Comparison of ENCODE assay signal across 20 cellular contexts in the genomic region with DNA sequence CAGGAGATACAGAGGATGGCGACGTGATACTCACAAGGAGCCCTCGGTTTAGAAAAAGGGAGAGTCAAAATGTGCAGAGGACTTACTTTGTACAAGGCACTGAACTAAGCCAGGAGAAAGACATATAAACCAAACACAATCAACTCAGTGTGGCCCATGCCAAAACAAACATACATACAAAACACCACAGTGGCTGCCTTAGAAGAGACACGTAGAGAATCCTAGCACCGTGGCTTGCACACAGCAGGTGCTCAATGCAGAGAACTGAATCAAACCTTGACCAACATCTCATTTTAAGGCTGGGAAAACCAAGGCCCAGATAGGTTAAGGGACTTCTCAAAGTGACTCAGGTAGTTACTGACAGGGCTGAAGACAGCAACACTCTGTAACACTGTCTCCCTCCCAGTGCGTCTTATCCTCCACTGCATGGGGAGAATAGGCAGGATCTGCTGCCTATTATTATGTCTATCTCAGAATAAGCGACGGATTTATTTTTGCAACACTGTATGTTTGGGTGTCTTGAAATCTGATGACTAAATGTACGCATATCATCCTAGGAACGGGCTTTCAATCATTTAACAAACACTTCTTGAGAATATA. TPM values are rescaled to one million over a fixed set of nuclear protein-coding genes. Genes with fewer than 3 reads are reported as not detected.
DNase-seq lines count a peak whose midpoint lies in the region; ATAC-seq and TF ChIP-seq lines count a peak whose summit lies in the region.
"Had no signal": no experiment of that assay in that cellular context is flagged by ENCODE, and none has a peak within 500 bp of the region (broad histone marks: within the 10 kb centered on the region; RNA-seq: fewer than 3 reads in every experiment).

No MANE protein-coding gene starts in this region.

- H3K9me3 ChIP-seq in HEK293 (ENCODE audit: control insufficient read depth, insufficient read depth, low read depth, low read length) (no peaks in the 10 kb centered on the region), left ventricle myocardium inferior (replicated peaks) (peaks cover 10% of the 10 kb centered on the region), sigmoid colon (no peaks in the 10 kb centered on the region), colonic mucosa (no peaks in the 10 kb centered on the region)
- H3K9me3 ChIP-seq: ovary, suprapubic skin had no signal

- H3K36me3 ChIP-seq in HEK293 (ENCODE audit: control insufficient read depth in 2 of 2, insufficient read depth in 1 of 2, low read length in 2 of 2) (no peaks in the 10 kb centered on the region), left ventricle myocardium inferior (peaks cover 8% of the 10 kb centered on the region), sigmoid colon (no peaks in the 10 kb centered on the region), colonic mucosa (no peaks in the 10 kb centered on the region)
- H3K36me3 ChIP-seq: ovary, suprapubic skin had no signal

- intact Hi-C loops in left ventricle myocardium inferior (cut with micrococcal nuclease), result loop anchor here (10.0 kb wide), 2 partner anchors 75 to 115 kb away; no protein-coding TSS in a partner anchor
- intact Hi-C loops in sigmoid colon (cut with DNase I), result no loop called here
- intact Hi-C loops in colonic mucosa (cut with DNase I), result no loop called here

- H3K36me3 Mint-ChIP-seq in activated CD4-positive, alpha-beta memory T cell treated with anti-CD3 and anti-CD28 coated beads, Interleukin-2, amount 10 ng/mL, durations not matched to agents 7 days and 5 days (ENCODE audit: low read depth), result no peaks in the 10 kb centered on the region

- WGBS in sigmoid colon, 2 donors, result 33 to 70% methylated on average over 10 of the region's 10 CpGs

- TF ChIP-seq POLR2A in sigmoid colon (IDR thresholded peaks at IDR 0.05), result no peak

- POLR2A ChIA-PET in HEK293 (lab: Yijun Ruan, JAX), result no interaction called here
- POLR2A ChIA-PET in activated CD4-positive, alpha-beta memory T cell treated with anti-CD3 and anti-CD28 coated beads, Interleukin-2, amount 10 ng/mL, durations not matched to agents 7 days and 5 days (lab: Charles Lee), result no interaction called here

- DNase-seq in left ventricle myocardium inferior (no peak), sigmoid colon (no peak), colonic mucosa (no peak)
- DNase-seq in activated CD4-positive, alpha-beta memory T cell treated with anti-CD3 and anti-CD28 coated beads, Interleukin-2, amount 10 ng/mL, durations not matched to agents 7 days and 5 days, result no peak
- DNase-seq: activated CD8-positive, alpha-beta T cell treated with anti-CD3 and anti-CD28 coated beads for 36 hours; activated naive CD4-positive, alpha-beta T cell treated with anti-CD3 and anti-CD28 coated beads, Interleukin-2, amount 50 U/mL, for 16 hours; activated T-cell treated with anti-CD3 and anti-CD28 coated beads, Interleukin-2, amount 50 U/mL, for 48 hours; Calu3; left cardiac atrium; naive B cell; NCI-H1436 treated with DMSO at 0.1 percent for 48 hours; ovary; stimulated activated CD4-positive, alpha-beta T cell treated with anti-CD3 and anti-CD28 coated beads, Interleukin-4, amount 100 ng/mL, for 4 hours; T-helper 1 cell had no signal

- no peak overlapping the region; the same call in 1 of the 2 replicates for H3K27ac ChIP-seq in HEK293 (ENCODE audit: extremely low read depth, low read depth, low read length)
- H3K27ac ChIP-seq in VCaP, result peak overlapping the region; percentile 62
- peak overlapping the region; percentile 92 for H3K27ac ChIP-seq in left ventricle myocardium inferior (replicated peaks)
- H3K27ac ChIP-seq in sigmoid colon, result peak overlapping the region; percentile 93 to 98 (median 96)
- H3K27ac ChIP-seq in colonic mucosa, result no peak overlapping the region
- H3K27ac ChIP-seq: epithelial cell of prostate, ovary, suprapubic skin had no signal

- TF ChIP-seq CTCF in HEK293 (tag by site-specific recombination; IDR thresholded peaks at IDR 0.05), result no peak
- TF ChIP-seq CTCF in VCaP (conservative IDR thresholded peaks at IDR 0.05), result no peak
- TF ChIP-seq CTCF in left ventricle myocardium inferior (IDR thresholded peaks at IDR 0.05; ENCODE audit: borderline replicate concordance), result no peak
- no peak for TF ChIP-seq CTCF in sigmoid colon (IDR thresholded peaks at IDR 0.05)
- TF ChIP-seq CTCF in colonic mucosa (IDR thresholded peaks at IDR 0.05), result no peak

- no peaks in the 10 kb centered on the region for H3K9me3 Mint-ChIP-seq in activated CD4-positive, alpha-beta memory T cell treated with anti-CD3 and anti-CD28 coated beads, Interleukin-2, amount 10 ng/mL, durations not matched to agents 7 days and 5 days
- H3K9me3 Mint-ChIP-seq: activated CD8-positive, alpha-beta T cell treated with anti-CD3 and anti-CD28 coated beads for 36 hours had no signal

- CTCF ChIA-PET in HEK293 (lab: Yijun Ruan, JAX), result interaction anchor here (0.8 kb wide), 1 partner anchor 9 kb away, joined by 3 read pairs; no protein-coding TSS in a partner anchor
- CTCF ChIA-PET in activated CD4-positive, alpha-beta memory T cell treated with anti-CD3 and anti-CD28 coated beads, Interleukin-2, amount 10 ng/mL, durations not matched to agents 7 days and 5 days (lab: Charles Lee), result no interaction called here

- ATAC-seq in GM21447 (IDR thresholded peaks at IDR 0.05; ENCODE audit: unreplicated experiment), result no peak
- ATAC-seq: activated CD8-positive, alpha-beta T cell treated with anti-CD3 and anti-CD28 coated beads for 36 hours had no signal

- H3K27me3 Mint-ChIP-seq in activated CD4-positive, alpha-beta memory T cell treated with anti-CD3 and anti-CD28 coated beads, Interleukin-2, amount 10 ng/mL, durations not matched to agents 7 days and 5 days, result peaks cover 7% of the 10 kb centered on the region

- H3K4me1 Mint-ChIP-seq in activated CD4-positive, alpha-beta memory T cell treated with anti-CD3 and anti-CD28 coated beads, Interleukin-2, amount 10 ng/mL, durations not matched to agents 7 days and 5 days, result no peaks in the 10 kb centered on the region
- H3K4me1 Mint-ChIP-seq: naive B cell had no signal

- H3K9ac ChIP-seq in colonic mucosa (ENCODE audit: low read depth in 2 of 2, low read length in 2 of 2), result peak overlapping the region in 1 of 2 donors; percentile 29

- no peak overlapping the region for H3K27ac Mint-ChIP-seq in activated CD4-positive, alpha-beta memory T cell treated with anti-CD3 and anti-CD28 coated beads, Interleukin-2, amount 10 ng/mL, durations not matched to agents 7 days and 5 days
- H3K27ac Mint-ChIP-seq: activated CD8-positive, alpha-beta T cell treated with anti-CD3 and anti-CD28 coated beads for 36 hours; naive B cell had no signal

- no peak for TF ChIP-seq EP300 in sigmoid colon (IDR thresholded peaks at IDR 0.05)

- H3K4me3 ChIP-seq in HEK293 (ENCODE audit: low read depth, low read length), result no peak overlapping the region
- peak overlapping the region; percentile 7 for H3K4me3 ChIP-seq in left ventricle myocardium inferior
- H3K4me3 ChIP-seq in sigmoid colon, result peak overlapping the region in 2 of 4 donors; percentile 23 to 25
- no peak overlapping the region for H3K4me3 ChIP-seq in colonic mucosa
- H3K4me3 ChIP-seq: ovary, smooth muscle cell, suprapubic skin had no signal

- H3K27me3 ChIP-seq in left ventricle myocardium inferior (ENCODE audit: low read depth) (no peaks in the 10 kb centered on the region), sigmoid colon (no peaks in the 10 kb centered on the region), colonic mucosa (no peaks in the 10 kb centered on the region)
- H3K27me3 ChIP-seq: ovary, suprapubic skin had no signal

- no peak overlapping the region for H3K4me3 Mint-ChIP-seq in activated CD4-positive, alpha-beta memory T cell treated with anti-CD3 and anti-CD28 coated beads, Interleukin-2, amount 10 ng/mL, durations not matched to agents 7 days and 5 days
- H3K4me3 Mint-ChIP-seq: activated CD8-positive, alpha-beta T cell treated with anti-CD3 and anti-CD28 coated beads for 36 hours; naive B cell had no signal

- H3K4me1 ChIP-seq in HEK293 (ENCODE audit: control insufficient read depth, insufficient read depth, low read length), result peaks cover 11% of the 10 kb centered on the region
- H3K4me1 ChIP-seq in left ventricle myocardium inferior, result peaks cover 86% of the 10 kb centered on the region
- H3K4me1 ChIP-seq in sigmoid colon, result peaks cover 0 to 91% (median 85%) of the 10 kb centered on the region in 4 donors
- peaks cover 4% of the 10 kb centered on the region for H3K4me1 ChIP-seq in colonic mucosa

TF ChIP-seq in HEK293, 187 proteins besides CTCF, POLR2A, EP300 and RAD21:
- TF ChIP-seq ZNF664 (tag by site-specific recombination; IDR thresholded peaks at IDR 0.05), result peak; percentile 82; the same call in 1 of the 2 replicates
- peak; percentile 67 for TF ChIP-seq ZIC2 (tag by site-specific recombination; IDR thresholded peaks at IDR 0.05)
- peak; percentile 94 for TF ChIP-seq ZNF792 (tag by site-specific recombination; IDR thresholded peaks at IDR 0.05)
- peak; percentile 45; the same call in 1 of the 2 replicates for TF ChIP-seq ZBTB17 (tag by site-specific recombination; IDR thresholded peaks at IDR 0.05)
- no peak for TF ChIP-seq ZNF311 (tag by site-specific recombination; IDR thresholded peaks at IDR 0.05; ENCODE audit: borderline replicate concordance)
- TF ChIP-seq ZNF561 (tag by site-specific recombination; IDR thresholded peaks at IDR 0.05; ENCODE audit: borderline replicate concordance), result peak; percentile 48; the same call in 1 of the 2 replicates
- TF ChIP-seq, protein P1, sequence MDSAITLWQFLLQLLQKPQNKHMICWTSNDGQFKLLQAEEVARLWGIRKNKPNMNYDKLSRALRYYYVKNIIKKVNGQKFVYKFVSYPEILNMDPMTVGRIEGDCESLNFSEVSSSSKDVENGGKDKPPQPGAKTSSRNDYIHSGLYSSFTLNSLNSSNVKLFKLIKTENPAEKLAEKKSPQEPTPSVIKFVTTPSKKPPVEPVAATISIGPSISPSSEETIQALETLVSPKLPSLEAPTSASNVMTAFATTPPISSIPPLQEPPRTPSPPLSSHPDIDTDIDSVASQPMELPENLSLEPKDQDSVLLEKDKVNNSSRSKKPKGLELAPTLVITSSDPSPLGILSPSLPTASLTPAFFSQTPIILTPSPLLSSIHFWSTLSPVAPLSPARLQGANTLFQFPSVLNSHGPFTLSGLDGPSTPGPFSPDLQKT (IDR thresholded peaks at IDR 0.05; ENCODE audit: borderline replicate concordance, low read depth, low read length), result no peak
- 0 out of 2 replicates have a peak, but pooled peaks have one; percentile 34 for TF ChIP-seq ZNF600 (tag by site-specific recombination; IDR thresholded peaks at IDR 0.05)

RNA-seq across cellular contexts. Expression of a gene that starts 11.0 kb away (rescaled TPM):
- total RNA-seq in left ventricle myocardium inferior, result 896 TPM
- 1,000 to 10,000 TPM in 2 of 4 donors, 100 to 1,000 TPM in 2; 664 to 1,403 (median 979) TPM for total RNA-seq in sigmoid colon
- polyA plus RNA-seq in sigmoid colon, result 10 to 100 TPM in 2 of 3 donors, 1 to 10 TPM in 1; 8.1 to 56.2 (median 19.2) TPM
- total RNA-seq in colonic mucosa, result 100 to 1,000 TPM in 1 of 2 donors, 10 to 100 TPM in 1; 17.6 to 150 TPM
- total RNA-seq in activated CD4-positive, alpha-beta memory T cell treated with anti-CD3 and anti-CD28 coated beads, Interleukin-2, amount 10 ng/mL, durations not matched to agents 7 days and 5 days, result under 1 TPM; 0.58 to 0.90 TPM

Comparison
In these comparisons a context has a peak if more than half of its experiments do, and no peak if none do; other contexts are left out.
1. H3K27ac ChIP-seq: peak in VCaP (single experiment), left ventricle myocardium inferior (single experiment) and sigmoid colon (4 of 4); none in HEK293 (single experiment) and colonic mucosa (single experiment).
2. RNA of a gene that starts 11.0 kb away (total RNA-seq): 664 to 1,403 TPM in sigmoid colon, 896 TPM in left ventricle myocardium inferior (single experiment) and 17.6 to 150 TPM in colonic mucosa; 0.58 to 0.90 TPM in activated CD4-positive, alpha-beta memory T cell treated with anti-CD3 and anti-CD28 coated beads, Interleukin-2, amount 10 ng/mL, durations not matched to agents 7 days and 5 days; every median in the first group is over 4 times any median in the second.